Comparison of ENCODE assay signal across 16 cellular contexts in genomic region chr2:127377262-127377661, GRCh38. TPM values are rescaled to one million over a fixed set of nuclear protein-coding genes. Genes with fewer than 3 reads are reported as not detected.
DNase-seq lines count a peak whose midpoint lies in the region; ATAC-seq and TF ChIP-seq lines count a peak whose summit lies in the region.
"Had no signal": no experiment of that assay in that cellular context is flagged by ENCODE, and none has a peak within 500 bp of the region (broad histone marks: within the 10 kb centered on the region; RNA-seq: fewer than 3 reads in every experiment).

No MANE protein-coding gene starts in this region.

- no peaks in the 10 kb centered on the region for H3K27me3 ChIP-seq in IMR-90 (ENCODE audit: control insufficient read depth, insufficient read depth, low read length)
- H3K27me3 ChIP-seq in osteoblast (ENCODE audit: insufficient read depth, low read length), result no peaks in the 10 kb centered on the region
- H3K27me3 ChIP-seq in suprapubic skin, result no peaks in the 10 kb centered on the region
- H3K27me3 ChIP-seq: BLaER1 treated with 17β-estradiol and CSF1 and Interleukin-3, amounts not matched to agents 10 nM and 100 nM had no signal

- no peak overlapping the region for H3K14ac ChIP-seq in IMR-90 (replicated peaks; ENCODE audit: low read depth, low read length)

- H3K36me3 ChIP-seq in IMR-90 (ENCODE audit: control insufficient read depth, insufficient read depth, low read length) (0 out of 2 replicates have a peak, but pooled peaks cover 2% of the 10 kb centered on the region), osteoblast (ENCODE audit: insufficient read depth, low read length) (no peaks in the 10 kb centered on the region), suprapubic skin (peaks cover 5% of the 10 kb centered on the region)
- H3K36me3 ChIP-seq: HAP-1 had no signal

- H3K9me3 ChIP-seq in IMR-90 (ENCODE audit: control insufficient read depth, insufficient read depth, low read length) (no peaks in the 10 kb centered on the region; the same call in none of the 2 replicates), osteoblast (ENCODE audit: low read depth, low read length) (no peaks in the 10 kb centered on the region), suprapubic skin (peaks cover 8% of the 10 kb centered on the region)
- H3K9me3 ChIP-seq: HAP-1 had no signal

- H2AFZ ChIP-seq in IMR-90 (replicated peaks; ENCODE audit: low read length, poor library complexity) (no peak overlapping the region), osteoblast (ENCODE audit: low read length) (no peak overlapping the region)

- no peak overlapping the region for H2AK9ac ChIP-seq in IMR-90 (replicated peaks; ENCODE audit: low read depth, low read length, poor library complexity)

- H2BK120ac ChIP-seq in IMR-90 (ENCODE audit: low read depth, low read length), result no peak overlapping the region

- no peaks in the 10 kb centered on the region; the same call in 1 of the 2 replicates for H3K4me1 ChIP-seq in IMR-90 (ENCODE audit: control insufficient read depth, insufficient read depth, low read length)
- peaks cover 7% of the 10 kb centered on the region for H3K4me1 ChIP-seq in osteoblast (ENCODE audit: insufficient read depth, low read length)
- peaks cover 15% of the 10 kb centered on the region for H3K4me1 ChIP-seq in suprapubic skin

- H4K5ac ChIP-seq in IMR-90 (ENCODE audit: low read depth, low read length), result no peak overlapping the region

- no peak overlapping the region for H3K18ac ChIP-seq in IMR-90 (ENCODE audit: low read depth, low read length)

- BruUV-seq in IMR-90 (replicated peaks; lab: Mats Ljungman, UMichigan), result no TSS peak

- H3K56ac ChIP-seq in IMR-90 (ENCODE audit: extremely low read depth, insufficient read depth, low read length), result no peak overlapping the region

- no peak for DNase-seq in activated T-cell treated with anti-CD3 and anti-CD28 coated beads, Interleukin-2, amount 50 U/mL, for 72 hours
- no peak for DNase-seq in activated T-cell treated with anti-CD3 and anti-CD28 coated beads, Interleukin-2, amount 50 U/mL, for 48 hours
- DNase-seq in IMR-90 (peak; percentile 42), osteoblast (ENCODE audit: insufficient read length, low spot score, missing footprints) (peak; percentile 91), NK-92 (lab: John Stamatoyannopoulos, UW; ENCODE audit: unreplicated experiment) (no peak), suprapubic skin (ENCODE audit: low spot score in 2 of 2) (no peak)
- DNase-seq in central memory CD8-positive, alpha-beta T cell (ENCODE audit: low spot score in 2 of 2), result no peak
- no peak for DNase-seq in T-helper 2 cell treated with Interferon-gamma antibody and Interleukin-4, amounts not matched to agents 5 μg/mL and 100 μg/mL, for 36 hours (ENCODE audit: low spot score)
- DNase-seq: CD4-positive, CD25-positive, alpha-beta regulatory T cell; DMS 273 treated with DMSO at 0.1 percent for 48 hours had no signal

- peaks cover 40% of the 10 kb centered on the region for H3K4me1 Mint-ChIP-seq in activated T-cell treated with anti-CD3 and anti-CD28 coated beads, Interleukin-2, amount 50 U/mL, for 72 hours (ENCODE audit: low read depth)
- peaks cover 70% of the 10 kb centered on the region for H3K4me1 Mint-ChIP-seq in central memory CD8-positive, alpha-beta T cell
- peaks cover 7% of the 10 kb centered on the region for H3K4me1 Mint-ChIP-seq in T-helper 2 cell treated with Interferon-gamma antibody and Interleukin-4, amounts not matched to agents 5 μg/mL and 100 μg/mL, for 36 hours (ENCODE audit: low read depth)

- peaks cover 12 to 73% of the 10 kb centered on the region in 2 experiments; a peak in 3 of 4 replicates for H3K79me1 ChIP-seq in IMR-90 (ENCODE audit: low read depth in 1 of 2, low read length in 2 of 2)

- TF ChIP-seq POLR2A in IMR-90 (IDR thresholded peaks at IDR 0.05; ENCODE audit: low read depth, low read length), result no peak
- TF ChIP-seq POLR2A in suprapubic skin (IDR thresholded peaks at IDR 0.05), result no peak

- no peak overlapping the region for H4K8ac ChIP-seq in IMR-90 (ENCODE audit: low read depth in 2 of 2, low read length in 2 of 2)

- H3K27ac ChIP-seq in IMR-90 (ENCODE audit: insufficient read depth, low read length) (no peak overlapping the region), osteoblast (ENCODE audit: low read depth, low read length) (no peak overlapping the region), suprapubic skin (no peak overlapping the region)
- H3K27ac ChIP-seq: 22Rv1; BLaER1 treated with 17β-estradiol and CSF1 and Interleukin-3, amounts not matched to agents 10 nM and 100 nM; HL-60 had no signal

- H4K91ac ChIP-seq in IMR-90 (ENCODE audit: insufficient read depth, low read depth, low read length), result no peak overlapping the region

- intact Hi-C loops in IMR-90 (cut with micrococcal nuclease), result no loop called here

- peaks cover 5% of the 10 kb centered on the region in 2 donors for H3K9me3 Mint-ChIP-seq in activated T-cell treated with anti-CD3 and anti-CD28 coated beads, Interleukin-2, amount 50 U/mL, for 72 hours
- peaks cover 14% of the 10 kb centered on the region for H3K9me3 Mint-ChIP-seq in central memory CD8-positive, alpha-beta T cell
- peaks cover 37% of the 10 kb centered on the region for H3K9me3 Mint-ChIP-seq in T-helper 2 cell treated with Interferon-gamma antibody and Interleukin-4, amounts not matched to agents 5 μg/mL and 100 μg/mL, for 36 hours

- no peak overlapping the region for H3K23ac ChIP-seq in IMR-90 (ENCODE audit: low read depth, low read length)

- CTCF ChIA-PET in IMR-90 (lab: Yijun Ruan, JAX), result interaction anchor here (1.3 kb wide), 1 partner anchor 12 kb away, joined by 5 read pairs; no protein-coding TSS in a partner anchor

- no peak overlapping the region for H2BK15ac ChIP-seq in IMR-90 (ENCODE audit: low read depth, low read length)

- TF ChIP-seq CTCF in IMR-90 (conservative IDR thresholded peaks at IDR 0.05; ENCODE audit: low read depth, low read length), result no peak
- TF ChIP-seq CTCF in osteoblast (IDR thresholded peaks at IDR 0.05; ENCODE audit: extremely low read depth, low read depth, low read length), result no peak
- TF ChIP-seq CTCF in suprapubic skin (IDR thresholded peaks at IDR 0.05), result no peak

- dilution Hi-C loops in IMR-90 (cut with HindIII; ENCODE audit: low sequenced_read_pairs, unreplicated experiment), result no loop called here

- no peak overlapping the region for H3K4me3 ChIP-seq in IMR-90 (ENCODE audit: insufficient read depth, low read depth, low read length)
- H3K4me3 ChIP-seq in osteoblast (ENCODE audit: insufficient read depth, low read length), result no peak overlapping the region
- no peak overlapping the region for H3K4me3 ChIP-seq in suprapubic skin
- H3K4me3 ChIP-seq: HAP-1 had no signal

- no peak overlapping the region for H2BK20ac ChIP-seq in IMR-90 (ENCODE audit: low read depth, low read length)

- H3K4me3 Mint-ChIP-seq in activated T-cell treated with anti-CD3 and anti-CD28 coated beads, Interleukin-2, amount 50 U/mL, for 72 hours, result no peak overlapping the region
- no peak overlapping the region for H3K4me3 Mint-ChIP-seq in central memory CD8-positive, alpha-beta T cell
- no peak overlapping the region for H3K4me3 Mint-ChIP-seq in T-helper 2 cell treated with Interferon-gamma antibody and Interleukin-4, amounts not matched to agents 5 μg/mL and 100 μg/mL, for 36 hours

- no CpG with 5 or more reads among the region's 1 CpG for WGBS in IMR-90 (ENCODE audit: extremely low coverage in 2 of 2, insufficient read length in 1 of 2), 2 experiments
- WGBS in suprapubic skin, result 87% methylated on average over 1 of the region's 1 CpG

- no peaks in the 10 kb centered on the region for H3K27me3 Mint-ChIP-seq in activated T-cell treated with anti-CD3 and anti-CD28 coated beads, Interleukin-2, amount 50 U/mL, for 72 hours (ENCODE audit: low read depth)
- H3K27me3 Mint-ChIP-seq in central memory CD8-positive, alpha-beta T cell, result no peaks in the 10 kb centered on the region
- H3K27me3 Mint-ChIP-seq in T-helper 2 cell treated with Interferon-gamma antibody and Interleukin-4, amounts not matched to agents 5 μg/mL and 100 μg/mL, for 36 hours (ENCODE audit: low read depth), result no peaks in the 10 kb centered on the region
- H3K27me3 Mint-ChIP-seq: CD4-positive, CD25-positive, alpha-beta regulatory T cell had no signal

- H3K36me3 Mint-ChIP-seq in activated T-cell treated with anti-CD3 and anti-CD28 coated beads, Interleukin-2, amount 50 U/mL, for 72 hours (ENCODE audit: insufficient read depth in 2 of 2), result peaks cover 13 to 27% of the 10 kb centered on the region in 2 donors
- H3K36me3 Mint-ChIP-seq in central memory CD8-positive, alpha-beta T cell (ENCODE audit: insufficient read depth), result peaks cover 10% of the 10 kb centered on the region
- H3K36me3 Mint-ChIP-seq in T-helper 2 cell treated with Interferon-gamma antibody and Interleukin-4, amounts not matched to agents 5 μg/mL and 100 μg/mL, for 36 hours (ENCODE audit: low read depth), result peaks cover 30% of the 10 kb centered on the region

- H3K4me2 ChIP-seq in IMR-90 (ENCODE audit: low read depth, low read length), result no peak overlapping the region
- no peak overlapping the region for H3K4me2 ChIP-seq in osteoblast (ENCODE audit: insufficient read depth, low read length)

- H3K79me2 ChIP-seq in osteoblast (ENCODE audit: insufficient read depth, low read length), result peaks cover 94% of the 10 kb centered on the region

- no peak for ATAC-seq in activated T-cell treated with anti-CD3 and anti-CD28 coated beads, Interleukin-2, amount 50 U/mL, for 72 hours (replicated peaks in 1 of 2)
- peak; percentile 63 for ATAC-seq in IMR-90 (ENCODE audit: low read depth)
- no peak for ATAC-seq in central memory CD8-positive, alpha-beta T cell (replicated peaks; ENCODE audit: extremely low read depth, poor library complexity, severe bottlenecking)

- H3K9ac ChIP-seq in IMR-90 (ENCODE audit: low read depth, low read length), result no peak overlapping the region
- H3K9ac ChIP-seq: BLaER1 treated with 17β-estradiol and CSF1 and Interleukin-3, amounts not matched to agents 10 nM and 100 nM had no signal

- in situ Hi-C loops in IMR-90 (cut with MboI; ENCODE audit: low sequenced_read_pairs), result no loop called here

- no peak for TF ChIP-seq RAD21 in IMR-90 (IDR thresholded peaks at IDR 0.05; ENCODE audit: low read length)

- H4K20me1 ChIP-seq in IMR-90 (ENCODE audit: insufficient read depth, low read length) (peaks cover 68% of the 10 kb centered on the region), osteoblast (ENCODE audit: insufficient read depth, low read length) (peaks cover 62% of the 10 kb centered on the region)

- no peak overlapping the region for H2AK5ac ChIP-seq in IMR-90 (ENCODE audit: low read depth, low read length)

- H3K9me1 ChIP-seq in IMR-90 (ENCODE audit: insufficient read depth, low read length), result 0 out of 2 replicates have a peak, but pooled peaks cover 2% of the 10 kb centered on the region

- no peak overlapping the region for H2BK5ac ChIP-seq in IMR-90 (ENCODE audit: low read depth, low read length, poor library complexity, severe bottlenecking)

- no peak for TF ChIP-seq EP300 in suprapubic skin (IDR thresholded peaks at IDR 0.05)

- H3K4ac ChIP-seq in IMR-90 (ENCODE audit: low read depth, low read length), result no peak overlapping the region

- H3K27ac Mint-ChIP-seq in activated T-cell treated with anti-CD3 and anti-CD28 coated beads, Interleukin-2, amount 50 U/mL, for 72 hours, result peak overlapping the region; percentile 79
- H3K27ac Mint-ChIP-seq in central memory CD8-positive, alpha-beta T cell (ENCODE audit: low read depth), result peak overlapping the region; percentile 27
- no peak overlapping the region for H3K27ac Mint-ChIP-seq in T-helper 2 cell treated with Interferon-gamma antibody and Interleukin-4, amounts not matched to agents 5 μg/mL and 100 μg/mL, for 36 hours

- POLR2A ChIA-PET in IMR-90 (lab: Charles Lee; ENCODE audit: unreplicated experiment), result no interaction called here

RNA-seq across cellular contexts. Expression of gene MAP3K2, which starts 10.5 kb away (rescaled TPM):
- 10 to 100 TPM; 48.9 to 49.1 TPM for total RNA-seq in activated T-cell treated with anti-CD3 and anti-CD28 coated beads, Interleukin-2, amount 50 U/mL, for 72 hours
- total RNA-seq in IMR-90 (2012; rRNA removed), result 30.8 and 31.9 TPM in 2 replicates
- polyA plus RNA-seq in IMR-90 (2012; rRNA removed), result 6.2 and 6.5 TPM in 2 replicates
- polyA plus RNA-seq in IMR-90 (2012; cell fraction: cytosol; rRNA removed), result 2.0 and 2.1 TPM in 2 replicates
- 3.2 and 7.7 TPM in 2 replicates for polyA plus RNA-seq in IMR-90 (2012; cell fraction: nucleus; rRNA removed; ENCODE audit: low replicate concordance)
- 64.1 and 65.4 TPM in 2 replicates for total RNA-seq in osteoblast
- 10 to 100 TPM; 29.4 to 49.1 (median 44.0) TPM for total RNA-seq in suprapubic skin

RNA-seq across cellular contexts. Expression of gene PROC, which starts 41.0 kb away (rescaled TPM):
- under 1 TPM in 1 of 2 donors, not detected in 1; 0.42 TPM for total RNA-seq in activated T-cell treated with anti-CD3 and anti-CD28 coated beads, Interleukin-2, amount 50 U/mL, for 72 hours
- 0.28 TPM in 1 of 2 replicates, not detected in the other for total RNA-seq in IMR-90 (2012; rRNA removed)
- polyA plus RNA-seq in IMR-90 (2012; rRNA removed), result 0.07 TPM in 1 of 2 replicates, not detected in the other
- polyA plus RNA-seq in IMR-90 (2012; cell fraction: cytosol; rRNA removed), result 0.10 TPM in 1 of 2 replicates, not detected in the other
- 0.05 and 0.22 TPM in 2 replicates for polyA plus RNA-seq in IMR-90 (2012; cell fraction: nucleus; rRNA removed; ENCODE audit: low replicate concordance)
- 0.29 TPM in 1 of 2 replicates, not detected in the other for total RNA-seq in osteoblast
- 1 to 10 TPM in 1 of 4 donors, under 1 TPM in 1, not detected in 2; 0.36 to 7.1 TPM for total RNA-seq in suprapubic skin
- total RNA-seq: A673; CD4-positive, CD25-positive, alpha-beta regulatory T cell; Daoy had no signal

Comparison
In these comparisons a context has a peak if more than half of its experiments do, and no peak if none do; other contexts are left out.
1. DNase-seq: peak in IMR-90 (single experiment) and osteoblast (single experiment); none in activated T-cell treated with anti-CD3 and anti-CD28 coated beads, Interleukin-2, amount 50 U/mL, for 72 hours (0 of 2), activated T-cell treated with anti-CD3 and anti-CD28 coated beads, Interleukin-2, amount 50 U/mL, for 48 hours (0 of 2), central memory CD8-positive, alpha-beta T cell (0 of 2), NK-92 (single experiment), suprapubic skin (0 of 2) and T-helper 2 cell treated with Interferon-gamma antibody and Interleukin-4, amounts not matched to agents 5 μg/mL and 100 μg/mL, for 36 hours (single experiment).